Comparison of ENCODE assay signal across 11 cellular contexts in the genomic region with DNA sequence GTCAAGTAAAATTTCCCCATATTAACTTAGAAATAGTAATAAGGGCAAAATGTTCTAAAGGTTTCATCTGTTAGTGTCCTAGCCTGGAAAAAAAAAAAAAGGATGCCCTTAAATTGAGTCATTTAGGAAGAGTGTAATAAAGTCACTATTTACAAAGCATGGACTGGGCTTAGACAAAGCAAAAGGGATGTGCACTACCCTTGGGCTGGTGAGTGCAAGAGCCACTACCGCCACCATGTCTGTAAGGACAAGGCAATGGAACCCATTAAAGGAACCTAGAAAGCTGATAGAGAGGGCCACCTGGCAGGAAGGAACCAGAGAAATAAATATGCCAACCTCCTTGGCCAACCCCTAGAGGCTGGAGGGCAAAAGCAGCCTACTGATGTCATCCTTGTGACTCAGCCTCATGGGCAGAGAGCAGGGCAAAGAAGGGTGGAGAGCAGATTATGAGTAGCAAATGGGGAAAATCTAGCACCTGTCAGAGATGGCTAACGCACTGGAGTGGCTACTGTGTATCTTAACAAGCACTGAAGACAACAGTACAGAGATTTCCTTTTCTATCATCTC. TPM values are rescaled to one million over a fixed set of nuclear protein-coding genes. Genes with fewer than 3 reads are reported as not detected.
A peak's percentile ranks its signal among the peaks of the same experiment; 100 is the strongest.
DNase-seq lines count a peak whose midpoint lies in the region; ATAC-seq and FAIRE-seq lines count a peak whose summit lies in the region.
"Had no signal": no experiment of that assay in that cellular context is flagged by ENCODE, and none has a peak within 500 bp of the region (broad histone marks: within the 10 kb centered on the region; RNA-seq: fewer than 3 reads in every experiment).

No MANE protein-coding gene starts in this region.

- no peaks in the 10 kb centered on the region for H3K9me3 ChIP-seq in small intestine (ENCODE audit: control insufficient read depth, low read depth)
- H3K9me3 ChIP-seq in effector memory CD4-positive, alpha-beta T cell (ENCODE audit: control insufficient read depth, low read length): no peaks in the 10 kb centered on the region

- peak overlapping the region in 1 of 2 donors; percentile 61 for H3K27ac ChIP-seq in small intestine (ENCODE audit: low read depth in 1 of 2, low read length in 1 of 2)
- H3K27ac ChIP-seq in effector memory CD4-positive, alpha-beta T cell (ENCODE audit: insufficient read depth, low read length, poor library complexity, severe bottlenecking): no peak overlapping the region

- no peaks in the 10 kb centered on the region for H3K36me3 Mint-ChIP-seq in activated T-helper 17 cell treated with anti-CD3 and anti-CD28 coated beads, Interleukin-2, amount 50 U/mL, for 72 hours (ENCODE audit: low read depth)
- H3K36me3 Mint-ChIP-seq: natural killer cell treated with Interleukin-12 subunit alpha and Interleukin-12 subunit beta and Interleukin-15 and Interleukin-18, amount 100 ng/mL, for 72 hours had no signal

- no peak overlapping the region for H3K4me3 ChIP-seq in small intestine (ENCODE audit: low read depth in 1 of 2, low read length in 2 of 2)
- no peak overlapping the region for H3K4me3 ChIP-seq in effector memory CD4-positive, alpha-beta T cell (ENCODE audit: insufficient read depth, low read depth, low read length, poor library complexity, severe bottlenecking)

- WGBS in small intestine, 3 donors: 35 to 58% (median 54%) methylated on average over 2 of the region's 2 CpGs

- no peaks in the 10 kb centered on the region for H3K27me3 Mint-ChIP-seq in activated T-helper 17 cell treated with anti-CD3 and anti-CD28 coated beads, Interleukin-2, amount 50 U/mL, for 72 hours

- no peaks in the 10 kb centered on the region for H3K36me3 ChIP-seq in small intestine (ENCODE audit: control insufficient read depth in 2 of 2, insufficient read depth in 2 of 2, low read length in 2 of 2)
- H3K36me3 ChIP-seq in effector memory CD4-positive, alpha-beta T cell (ENCODE audit: control insufficient read depth, insufficient read depth, low read length): no peaks in the 10 kb centered on the region

- H3K27me3 ChIP-seq in small intestine (ENCODE audit: control insufficient read depth in 2 of 2, insufficient read depth in 2 of 2, low read length in 2 of 2): no peaks in the 10 kb centered on the region
- no peaks in the 10 kb centered on the region for H3K27me3 ChIP-seq in effector memory CD4-positive, alpha-beta T cell (replicated peaks; ENCODE audit: control insufficient read depth, insufficient read depth, low read length, poor library complexity, severe bottlenecking)

- ATAC-seq in activated T-helper 17 cell treated with anti-CD3 and anti-CD28 coated beads, Interleukin-2, amount 50 U/mL, for 72 hours (replicated peaks): peak; percentile 76
- ATAC-seq in HG03442 (IDR thresholded peaks at IDR 0.05; ENCODE audit: unreplicated experiment): no peak

- peaks cover 0 to 11% of the 10 kb centered on the region in 2 donors for H3K4me1 ChIP-seq in small intestine (ENCODE audit: control insufficient read depth in 2 of 2, insufficient read depth in 1 of 2, low read depth in 1 of 2, low read length in 1 of 2)
- H3K4me1 ChIP-seq in effector memory CD4-positive, alpha-beta T cell (ENCODE audit: control insufficient read depth, insufficient read depth, low read length, poor library complexity, severe bottlenecking): peaks cover 7% of the 10 kb centered on the region

- H3K4me3 Mint-ChIP-seq in activated T-helper 17 cell treated with anti-CD3 and anti-CD28 coated beads, Interleukin-2, amount 50 U/mL, for 72 hours: no peak overlapping the region
- H3K4me3 Mint-ChIP-seq: H9; natural killer cell treated with Interleukin-12 subunit alpha and Interleukin-12 subunit beta and Interleukin-15 and Interleukin-18, amount 100 ng/mL, for 72 hours had no signal

- FAIRE-seq in small intestine (lab: Jason Lieb, UNC): no peak

- peaks cover 24% of the 10 kb centered on the region for H3K4me1 Mint-ChIP-seq in activated T-helper 17 cell treated with anti-CD3 and anti-CD28 coated beads, Interleukin-2, amount 50 U/mL, for 72 hours

- no peak overlapping the region for H3K27ac Mint-ChIP-seq in activated T-helper 17 cell treated with anti-CD3 and anti-CD28 coated beads, Interleukin-2, amount 50 U/mL, for 72 hours

- no peaks in the 10 kb centered on the region for H3K9me3 Mint-ChIP-seq in activated T-helper 17 cell treated with anti-CD3 and anti-CD28 coated beads, Interleukin-2, amount 50 U/mL, for 72 hours
- H3K9me3 Mint-ChIP-seq: H9; natural killer cell treated with Interleukin-12 subunit alpha and Interleukin-12 subunit beta and Interleukin-15 and Interleukin-18, amount 100 ng/mL, for 72 hours had no signal

- peak; percentile 37 for DNase-seq in activated CD4-positive, alpha-beta T cell treated with anti-CD3 and anti-CD28 coated beads for 48 hours
- no peak for DNase-seq in activated CD4-positive, alpha-beta T cell treated with anti-CD3 and anti-CD28 coated beads, Interleukin-2, amount 50 U/mL, for 1 hour
- DNase-seq in LoVo (ENCODE audit: low spot score) (peak; percentile 73), small intestine (peak; percentile 80), middle frontal gyrus (ENCODE audit: extremely low spot score, low spot score) (no peak)
- DNase-seq in effector memory CD4-positive, alpha-beta T cell: no peak
- DNase-seq: H9, NCI-H82 had no signal

RNA-seq across cellular contexts. Expression of a gene that starts 59.5 kb away (rescaled TPM):
- 10 to 100 TPM; 50.3 to 89.9 TPM for total RNA-seq in activated T-helper 17 cell treated with anti-CD3 and anti-CD28 coated beads, Interleukin-2, amount 50 U/mL, for 72 hours
- 10 to 100 TPM in 1 of 3 donors, 1 to 10 TPM in 2; 4.7 to 52.1 (median 5.1) TPM for polyA plus RNA-seq in small intestine

Comparison
In these comparisons a context has a peak if more than half of its experiments do, and no peak if none do; other contexts are left out.
1. DNase-seq: peak in activated CD4-positive, alpha-beta T cell treated with anti-CD3 and anti-CD28 coated beads for 48 hours (single experiment), LoVo (single experiment) and small intestine (single experiment); none in activated CD4-positive, alpha-beta T cell treated with anti-CD3 and anti-CD28 coated beads, Interleukin-2, amount 50 U/mL, for 1 hour (single experiment), middle frontal gyrus (single experiment) and effector memory CD4-positive, alpha-beta T cell (0 of 3).